ENCODE assay signal across 2 cellular contexts in genomic region chr4:53571936-53572580, GRCh38.
A peak's percentile ranks its signal among the peaks of the same experiment; 100 is the strongest.
TF ChIP-seq lines count a peak whose summit lies in the region.

No MANE protein-coding gene starts in this region.

TF ChIP-seq in HepG2, 621 proteins besides CTCF, POLR2A, EP300 and RAD21:
- TF ChIP-seq LCORL (IDR thresholded peaks at IDR 0.05) (peak; percentile 90), LCORL (CRISPR knock-in tag; IDR thresholded peaks at IDR 0.05) (no peak), ZNF34 (CRISPR knock-in tag; IDR thresholded peaks at IDR 0.05; ENCODE audit: borderline replicate concordance) (no peak)

TF ChIP-seq in K562, 482 proteins besides CTCF, POLR2A, EP300 and RAD21:
- TF ChIP-seq NFIC (IDR thresholded peaks at IDR 0.05) (peak; percentile 94), MLLT1 (IDR thresholded peaks at IDR 0.05) (no peak), PHF21A (IDR thresholded peaks at IDR 0.05; ENCODE audit: borderline replicate concordance, low read depth) (no peak), NFIX (CRISPR knock-in tag; IDR thresholded peaks at IDR 0.05; ENCODE audit: low read depth) (peak; percentile 75)
